ENCODE assay signal across 9 cellular contexts in genomic region chr2:28754321-28754720, GRCh38. TPM values are rescaled to one million over a fixed set of nuclear protein-coding genes. Genes with fewer than 3 reads are reported as not detected.
DNase-seq lines count a peak whose midpoint lies in the region; ATAC-seq and TF ChIP-seq lines count a peak whose summit lies in the region.
"Had no signal": no experiment of that assay in that cellular context is flagged by ENCODE, and none has a peak within 500 bp of the region (broad histone marks: within the 10 kb centered on the region; RNA-seq: fewer than 3 reads in every experiment).

No MANE protein-coding gene starts in this region.

- no peak for TF ChIP-seq POLR2A in uterus (IDR thresholded peaks at IDR 0.05)

- TF ChIP-seq CTCF in right atrium auricular region (IDR thresholded peaks at IDR 0.05) (no peak), uterus (IDR thresholded peaks at IDR 0.05) (no peak)

- H3K9me3 ChIP-seq in right atrium auricular region, result no peaks in the 10 kb centered on the region
- H3K9me3 ChIP-seq in uterus, result no peaks in the 10 kb centered on the region

- peak overlapping the region; percentile 43 for H3K4me3 Mint-ChIP-seq in activated naive CD8-positive, alpha-beta T cell treated with anti-CD3 and anti-CD28 coated beads for 36 hours

- peaks cover 55% of the 10 kb centered on the region for H3K4me1 Mint-ChIP-seq in activated naive CD8-positive, alpha-beta T cell treated with anti-CD3 and anti-CD28 coated beads for 36 hours

- H3K4me3 ChIP-seq in right atrium auricular region, result peak overlapping the region; percentile 91 to 99
- peak overlapping the region; percentile 97 to 98 for H3K4me3 ChIP-seq in uterus

- DNase-seq in right atrium auricular region (ENCODE audit: low spot score) (no peak), left ventricle myocardium superior (no peak), kidney glomerular epithelial cell (lab: John Stamatoyannopoulos, UW) (peak; percentile 36), uterus (no peak), NCI-H1436 (lab: John Stamatoyannopoulos, UW) (no peak), ACHN (no peak)
- DNase-seq in activated naive CD8-positive, alpha-beta T cell treated with anti-CD3 and anti-CD28 coated beads for 36 hours, result no peak
- DNase-seq: NCI-H774 had no signal

- H3K36me3 Mint-ChIP-seq in activated naive CD8-positive, alpha-beta T cell treated with anti-CD3 and anti-CD28 coated beads for 36 hours, result peaks cover 29% of the 10 kb centered on the region

- no peaks in the 10 kb centered on the region for H3K9me3 Mint-ChIP-seq in activated naive CD8-positive, alpha-beta T cell treated with anti-CD3 and anti-CD28 coated beads for 36 hours

- no peaks in the 10 kb centered on the region for H3K27me3 Mint-ChIP-seq in activated naive CD8-positive, alpha-beta T cell treated with anti-CD3 and anti-CD28 coated beads for 36 hours

- H3K27ac ChIP-seq in right atrium auricular region, result peak overlapping the region; percentile 100
- peak overlapping the region; percentile 100 for H3K27ac ChIP-seq in uterus

- no peaks in the 10 kb centered on the region for H3K27me3 ChIP-seq in right atrium auricular region
- H3K27me3 ChIP-seq in uterus, result no peaks in the 10 kb centered on the region

- H3K36me3 ChIP-seq in right atrium auricular region, result peaks cover 6% of the 10 kb centered on the region
- H3K36me3 ChIP-seq in uterus, result no peaks in the 10 kb centered on the region

- H3K4me1 ChIP-seq in right atrium auricular region (peaks cover 0 to 66% of the 10 kb centered on the region in 2 donors), uterus (peaks cover 4 to 6% of the 10 kb centered on the region in 2 donors)

- ATAC-seq in left ventricle myocardium superior (no peak), GM19324 (IDR thresholded peaks at IDR 0.05; ENCODE audit: low FRiP score, unreplicated experiment) (no peak)

- intact Hi-C loops in left ventricle myocardium superior (cut with micrococcal nuclease), result loop anchor here (5.0 kb wide), 1 partner anchor 162 kb away; no protein-coding TSS in a partner anchor
- intact Hi-C loops in uterus (cut with DNase I; ENCODE audit: low total_unique reads), result loop anchor here (5.0 to 10.0 kb wide), 2 partner anchors 92 to 160 kb away; no protein-coding TSS in a partner anchor

- peak overlapping the region; percentile 26 for H3K27ac Mint-ChIP-seq in activated naive CD8-positive, alpha-beta T cell treated with anti-CD3 and anti-CD28 coated beads for 36 hours

- in situ Hi-C loops in ACHN (cut with HindIII; ENCODE audit: low pct_ligation_motif_present, low pct_unique_long_range_greater_than_20kb, low sequenced_read_pairs), result no loop called here

RNA-seq across cellular contexts. Expression of gene PPP1CB, which starts 2.7 kb away (rescaled TPM):
- total RNA-seq in right atrium auricular region (100 to 1,000 TPM; 185 to 213 TPM), left ventricle myocardium superior (434 TPM), uterus (100 to 1,000 TPM; 366 to 610 (median 470) TPM)
- total RNA-seq in activated naive CD8-positive, alpha-beta T cell treated with anti-CD3 and anti-CD28 coated beads for 36 hours, result 100 to 1,000 TPM; 229 to 232 TPM

RNA-seq across cellular contexts. Expression of gene SPDYA, which starts 56.3 kb away (rescaled TPM):
- total RNA-seq in right atrium auricular region (under 1 TPM in 1 of 2 donors, not detected in 1; 0.30 TPM), left ventricle myocardium superior (0.15 TPM), uterus (1 to 10 TPM in 2 of 4 donors, not detected in 2; 3.2 to 7.3 TPM)
- total RNA-seq in activated naive CD8-positive, alpha-beta T cell treated with anti-CD3 and anti-CD28 coated beads for 36 hours, result under 1 TPM; 0.40 to 0.85 TPM
